Comparison of ENCODE assay signal across 12 cellular contexts in genomic region chr17:79046501-79047280, GRCh38. TPM values are rescaled to one million over a fixed set of nuclear protein-coding genes. Genes with fewer than 3 reads are reported as not detected.
DNase-seq lines count a peak whose midpoint lies in the region; ATAC-seq and TF ChIP-seq lines count a peak whose summit lies in the region.
"Had no signal": no experiment of that assay in that cellular context is flagged by ENCODE, and none has a peak within 500 bp of the region (broad histone marks: within the 10 kb centered on the region; RNA-seq: fewer than 3 reads in every experiment).

No MANE protein-coding gene starts in this region.

- H3F3A ChIP-seq in smooth muscle cell (ENCODE audit: low read depth), result no peaks in the 10 kb centered on the region

- no peak for TF ChIP-seq EP300 in stomach (IDR thresholded peaks at IDR 0.05)

- DNase-seq in GM10248 (ENCODE audit: extremely low spot score), result peak; percentile 14
- DNase-seq in RPMI8226, result peak; percentile 13
- peak; percentile 66 to 73 for DNase-seq in heart right ventricle
- DNase-seq in stomach, result no peak
- no peak for DNase-seq in effector CD4-positive, alpha-beta T cell
- DNase-seq in activated CD4-positive, alpha-beta T cell treated with anti-CD3 and anti-CD28 coated beads, Interleukin-2, amount 50 U/mL, for 48 hours, result no peak
- DNase-seq in smooth muscle cell (lab: John Stamatoyannopoulos, UW; ENCODE audit: unreplicated experiment), result no peak
- DNase-seq: GF-D8 had no signal

- CTCF ChIA-PET in GM10248 (lab: Yijun Ruan, JAX), result interaction anchor here (0.9 to 3.3 kb wide), 14 partner anchors 9 to 386 kb away, joined by 3 to 28 read pairs (median 11); partner anchors contain the start of genes CANT1 and ENGASE

- WGBS in heart right ventricle, 2 donors, result 45 to 51% methylated on average over 29 of the region's 29 CpGs
- 53 to 65% (median 62%) methylated on average over 28 to 29 of the region's 29 CpGs for WGBS in stomach, 5 donors
- WGBS in smooth muscle cell (ENCODE audit: low lambda C conversion rate), result 90% methylated on average over 29 of the region's 29 CpGs

- H3K9me3 ChIP-seq in heart right ventricle (no peaks in the 10 kb centered on the region), stomach (no peaks in the 10 kb centered on the region), smooth muscle cell (replicated peaks; ENCODE audit: low read depth) (no peaks in the 10 kb centered on the region)
- H3K9me3 ChIP-seq: pancreas had no signal

- H3K27ac ChIP-seq in heart right ventricle (peak overlapping the region; percentile 1 to 84 (median 65)), stomach (peak overlapping the region in 4 of 5 donors; percentile 34 to 62 (median 36)), smooth muscle cell (ENCODE audit: low read depth) (no peak overlapping the region)
- H3K27ac ChIP-seq: KMS-11, pancreas had no signal

- H3K4me3 ChIP-seq in heart right ventricle (peak overlapping the region in 5 of 10 donors; percentile 11 to 22 (median 19)), stomach (no peak overlapping the region), smooth muscle cell (no peak overlapping the region)
- H3K4me3 ChIP-seq: pancreas had no signal

- intact Hi-C loops in heart right ventricle (cut with DNase I) (loop anchor here in 8 of 10 donors (2.0 to 10.0 kb wide), 6 partner anchors 28 to 348 kb away; partner anchors contain the start of gene ENGASE (in 1 of the 8)), stomach (cut with DNase I; ENCODE audit: low total_unique reads) (no loop called here)

- TF ChIP-seq POLR2A in stomach (IDR thresholded peaks at IDR 0.05), result no peak

- no peak overlapping the region for H2AFZ ChIP-seq in smooth muscle cell (ENCODE audit: low read depth)

- POLR2A ChIA-PET in GM10248 (lab: Yijun Ruan, JAX), result no interaction called here

- no peak for TF ChIP-seq CTCF in GM10248 (IDR thresholded peaks at IDR 0.05; ENCODE audit: control extremely low read depth, extremely low read depth, low read depth, missing control alignments)
- no peak for TF ChIP-seq CTCF in heart right ventricle (IDR thresholded peaks at IDR 0.05)
- no peak for TF ChIP-seq CTCF in stomach (IDR thresholded peaks at IDR 0.05)
- no peak for TF ChIP-seq CTCF in smooth muscle cell (IDR thresholded peaks at IDR 0.05; ENCODE audit: borderline replicate concordance, insufficient read depth, poor library complexity, severe bottlenecking)

- peak; percentile 21 to 84 (median 77) for ATAC-seq in heart right ventricle
- no peak for ATAC-seq in HG03571 (IDR thresholded peaks at IDR 0.05; ENCODE audit: unreplicated experiment)

- no peak overlapping the region for H3K4me2 ChIP-seq in smooth muscle cell
- H3K4me2 ChIP-seq: KMS-11 had no signal

- no peak overlapping the region for H3K9ac ChIP-seq in smooth muscle cell (ENCODE audit: low read depth)
- H3K9ac ChIP-seq: KMS-11 had no signal

- H4K20me1 ChIP-seq in smooth muscle cell (ENCODE audit: low read depth), result no peaks in the 10 kb centered on the region

- H3K27me3 ChIP-seq in heart right ventricle, result no peaks in the 10 kb centered on the region
- peaks cover 0 to 28% (median 0%) of the 10 kb centered on the region in 3 donors for H3K27me3 ChIP-seq in stomach
- no peaks in the 10 kb centered on the region for H3K27me3 ChIP-seq in smooth muscle cell (ENCODE audit: low read depth)
- H3K27me3 ChIP-seq: pancreas had no signal

- peaks cover 15 to 48% (median 32%) of the 10 kb centered on the region in 9 donors for H3K4me1 ChIP-seq in heart right ventricle
- H3K4me1 ChIP-seq in stomach, result peaks cover 0 to 23% (median 19%) of the 10 kb centered on the region in 4 donors
- H3K4me1 ChIP-seq in smooth muscle cell (ENCODE audit: low read depth), result peaks cover 6% of the 10 kb centered on the region
- H3K4me1 ChIP-seq: pancreas had no signal

- no peaks in the 10 kb centered on the region for H3K79me2 ChIP-seq in smooth muscle cell (ENCODE audit: low read depth)

- H3K36me3 ChIP-seq in heart right ventricle (peaks cover 0 to 32% (median 5%) of the 10 kb centered on the region in 9 donors), stomach (peaks cover 0 to 11% (median 0%) of the 10 kb centered on the region in 4 donors), smooth muscle cell (ENCODE audit: low read depth) (no peaks in the 10 kb centered on the region)
- H3K36me3 ChIP-seq: pancreas had no signal

RNA-seq across cellular contexts. Expression of gene C1QTNF1, which starts 22.7 kb away (rescaled TPM):
- 100 to 1,000 TPM in 3 of 10 donors, 10 to 100 TPM in 7; 29.3 to 685 (median 62.8) TPM for total RNA-seq in heart right ventricle
- 100 to 1,000 TPM; 108 to 224 TPM for polyA plus RNA-seq in heart right ventricle
- total RNA-seq in stomach, result 10 to 100 TPM in 3 of 5 donors, 1 to 10 TPM in 2; 6.4 to 20.3 (median 10.1) TPM
- 10 to 100 TPM in 2 of 3 donors, 1 to 10 TPM in 1; 2.9 to 18.2 (median 15.3) TPM for polyA plus RNA-seq in stomach
- total RNA-seq in smooth muscle cell, result 5.1 and 5.7 TPM in 2 replicates
- polyA plus RNA-seq in smooth muscle cell, result 9.4 and 10.0 TPM in 2 replicates
- total RNA-seq: CD4-positive, alpha-beta T cell had no signal

RNA-seq across cellular contexts. Expression of gene ENGASE, which starts 27.9 kb away (rescaled TPM):
- 10 to 100 TPM; 20.1 to 45.5 (median 26.6) TPM for total RNA-seq in heart right ventricle
- polyA plus RNA-seq in heart right ventricle, result 10 to 100 TPM in 1 of 2 donors, 1 to 10 TPM in 1; 9.7 to 54.1 TPM
- 100 to 1,000 TPM in 1 of 5 donors, 10 to 100 TPM in 4; 33.8 to 505 (median 65.9) TPM for total RNA-seq in stomach
- polyA plus RNA-seq in stomach, result 10 to 100 TPM in 2 of 3 donors, 1 to 10 TPM in 1; 6.6 to 23.8 (median 20.1) TPM
- total RNA-seq in smooth muscle cell, result 3.8 and 7.8 TPM in 2 replicates
- polyA plus RNA-seq in smooth muscle cell, result 9.6 and 11.2 TPM in 2 replicates

RNA-seq across cellular contexts. Expression of gene CANT1, which starts 37.1 kb away (rescaled TPM):
- 10 to 100 TPM; 19.9 to 33.4 (median 24.4) TPM for total RNA-seq in heart right ventricle
- 10 to 100 TPM in 1 of 2 donors, 1 to 10 TPM in 1; 4.1 to 16.7 TPM for polyA plus RNA-seq in heart right ventricle
- total RNA-seq in stomach, result 100 to 1,000 TPM in 1 of 5 donors, 10 to 100 TPM in 4; 31.2 to 151 (median 70.1) TPM
- 10 to 100 TPM; 16.6 to 20.9 (median 18.1) TPM for polyA plus RNA-seq in stomach
- total RNA-seq in smooth muscle cell, result 41.9 and 42.1 TPM in 2 replicates
- polyA plus RNA-seq in smooth muscle cell, result 36.5 and 38.3 TPM in 2 replicates

Comparison
In these comparisons a context has a peak if more than half of its experiments do, and no peak if none do; other contexts are left out.
1. DNase-seq: peak in GM10248 (single experiment), RPMI8226 (single experiment) and heart right ventricle (2 of 2); none in stomach (single experiment), effector CD4-positive, alpha-beta T cell (single experiment), activated CD4-positive, alpha-beta T cell treated with anti-CD3 and anti-CD28 coated beads, Interleukin-2, amount 50 U/mL, for 48 hours (0 of 2) and smooth muscle cell (single experiment).